30 cellular contexts compared by ENCODE assay signal in genomic region chr2:16059393-16060016, GRCh38.
"Had no signal": no experiment of that assay in that cellular context is flagged by ENCODE, and none has a peak within 500 bp of the region (broad histone marks: within the 10 kb centered on the region; RNA-seq: fewer than 3 reads in every experiment).

No MANE protein-coding gene starts in this region.

- H3K4me3 ChIP-seq: adrenal gland, body of pancreas, breast epithelium had no signal

- H3K27ac ChIP-seq: adrenal gland, body of pancreas, brain microvascular endothelial cell, breast epithelium, VCaP had no signal

- H3K4me1 ChIP-seq: body of pancreas, breast epithelium had no signal

- H3K27me3 ChIP-seq: adrenal gland, body of pancreas, brain microvascular endothelial cell, breast epithelium had no signal

- H3K9me3 ChIP-seq: adrenal gland, body of pancreas had no signal

- H3K36me3 ChIP-seq: adrenal gland, brain microvascular endothelial cell, breast epithelium had no signal

- DNase-seq: activated B cell treated with CpG ODN at 0.5 μM for 24 hours; activated CD4-positive, alpha-beta memory T cell treated with anti-CD3 and anti-CD28 coated beads for 36 hours; activated CD4-positive, alpha-beta T cell treated with anti-CD3 and anti-CD28 coated beads for 4 hours; activated CD4-positive, alpha-beta T cell treated with anti-CD3 and anti-CD28 coated beads, Interleukin-2, amount 10 ng/mL, durations not matched to agents 24 days and 14 days; activated CD4-positive, alpha-beta T cell treated with anti-CD3 and anti-CD28 coated beads, Interleukin-2, amount 50 U/mL, for 1 hour; activated CD4-positive, alpha-beta T cell treated with anti-CD3 and anti-CD28 coated beads, Interleukin-2, amount 50 U/mL, for 4 hours; activated CD4-positive, CD25-positive, alpha-beta regulatory T cell treated with anti-CD3 and anti-CD28 coated beads, Interleukin-2, amount 50 U/mL, for 72 hours; activated CD8-positive, alpha-beta memory T cell treated with anti-CD3 and anti-CD28 coated beads, Interleukin-2, amount 50 U/mL, for 4 hours; activated CD8-positive, alpha-beta T cell treated with anti-CD3 and anti-CD28 coated beads for 36 hours; activated effector memory CD4-positive, alpha-beta T cell treated with anti-CD3 and anti-CD28 coated beads, Interleukin-2, amount 50 U/mL, for 16 hours; activated gamma-delta T cell treated with Interleukin-2 at 50 U/mL for 16 hours; activated naive CD4-positive, alpha-beta T cell; activated naive CD4-positive, alpha-beta T cell treated with anti-CD3 and anti-CD28 coated beads for 36 hours; activated naive CD4-positive, alpha-beta T cell treated with anti-CD3 and anti-CD28 coated beads, Interleukin-2, amount 50 U/mL, for 16 hours; activated naive CD8-positive, alpha-beta T cell treated with anti-CD3 and anti-CD28 coated beads for 36 hours; activated T-cell treated with anti-CD3 and anti-CD28 coated beads for 4 hours; activated T-cell treated with anti-CD3 and anti-CD28 coated beads, Interleukin-2, amount 50 U/mL, for 1 hour; activated T-cell treated with anti-CD3 and anti-CD28 coated beads, Interleukin-2, amount 50 U/mL, for 4 hours; activated T-cell treated with anti-CD3 and anti-CD28 coated beads, Interleukin-2, amount 50 U/mL, for 72 hours; adrenal gland; amniotic stem cell; aorta; body of pancreas; brain microvascular endothelial cell; central memory CD4-positive, alpha-beta T cell; T-helper 1 cell; T-helper 2 cell; T-helper 9 cell had no signal
